14 cellular contexts compared by ENCODE assay signal in genomic region chr14:92676031-92676430, GRCh38.
A peak's percentile ranks its signal among the peaks of the same experiment; 100 is the strongest.
DNase-seq lines count a peak whose midpoint lies in the region; ATAC-seq and TF ChIP-seq lines count a peak whose summit lies in the region.
"Had no signal": no experiment of that assay in that cellular context is flagged by ENCODE, and none has a peak within 500 bp of the region (broad histone marks: within the 10 kb centered on the region; RNA-seq: fewer than 3 reads in every experiment).

No MANE protein-coding gene starts in this region.

- no peak for ATAC-seq in activated CD8-positive, alpha-beta T cell treated with anti-CD3 and anti-CD28 coated beads for 36 hours
- no peak for ATAC-seq in GM19324 (IDR thresholded peaks at IDR 0.05; ENCODE audit: low FRiP score, unreplicated experiment)

- H3K27me3 Mint-ChIP-seq in CD14-positive monocyte (ENCODE audit: low read depth in 3 of 3) (peaks cover 0 to 2% (median 0%) of the 10 kb centered on the region in 3 donors), glutamatergic neuron (ENCODE audit: unreplicated experiment) (peaks cover 2% of the 10 kb centered on the region)
- no peaks in the 10 kb centered on the region for H3K27me3 Mint-ChIP-seq in activated CD8-positive, alpha-beta T cell treated with anti-CD3 and anti-CD28 coated beads for 36 hours

- H3K4me3 Mint-ChIP-seq in CD14-positive monocyte (peak overlapping the region; percentile 61 to 67), glutamatergic neuron (ENCODE audit: unreplicated experiment) (no peak overlapping the region)
- peak overlapping the region; percentile 24 for H3K4me3 Mint-ChIP-seq in activated CD8-positive, alpha-beta T cell treated with anti-CD3 and anti-CD28 coated beads for 36 hours

- H3K27ac ChIP-seq in adrenal gland: peak overlapping the region in 1 of 5 donors; percentile 3
- H3K27ac ChIP-seq: C4-2B, parathyroid adenoma, thoracic aorta had no signal

- no peaks in the 10 kb centered on the region for H3K4me1 ChIP-seq in adrenal gland (replicated peaks in 1 of 2)
- H3K4me1 ChIP-seq: parathyroid adenoma had no signal

- H3K27ac Mint-ChIP-seq in CD14-positive monocyte (peak overlapping the region; percentile 87 to 97 (median 95)), glutamatergic neuron (ENCODE audit: unreplicated experiment) (no peak overlapping the region)
- H3K27ac Mint-ChIP-seq in activated CD8-positive, alpha-beta T cell treated with anti-CD3 and anti-CD28 coated beads for 36 hours: peak overlapping the region; percentile 86

- DNase-seq in CD14-positive monocyte (ENCODE audit: low spot score) (peak; percentile 85), GM13977 (ENCODE audit: low spot score) (no peak), medulla oblongata (ENCODE audit: extremely low spot score) (peak; percentile 43), glutamatergic neuron (no peak), adrenal gland (no peak), NCI-H748 (lab: John Stamatoyannopoulos, UW; ENCODE audit: unreplicated experiment) (no peak)
- DNase-seq in activated CD8-positive, alpha-beta T cell treated with anti-CD3 and anti-CD28 coated beads for 36 hours: peak; percentile 48
- DNase-seq: activated CD8-positive, alpha-beta memory T cell treated with anti-CD3 and anti-CD28 coated beads, Interleukin-2, amount 50 U/mL, for 48 hours; NCI-H1092 treated with DMSO at 0.1 percent for 48 hours; NCI-H526 had no signal

- in situ Hi-C loops in GM13977 (cut with MboI; ENCODE audit: low pct_unique_long_range_greater_than_20kb, low sequenced_read_pairs, unreplicated experiment): loop anchor here (25.0 kb wide), 1 partner anchor 539 kb away; no protein-coding TSS in a partner anchor

- no peak for TF ChIP-seq POLR2A in adrenal gland (IDR thresholded peaks at IDR 0.05)

- H3K4me1 Mint-ChIP-seq in CD14-positive monocyte (peaks cover 55% of the 10 kb centered on the region), glutamatergic neuron (ENCODE audit: low read depth, unreplicated experiment) (no peaks in the 10 kb centered on the region)
- peaks cover 77% of the 10 kb centered on the region for H3K4me1 Mint-ChIP-seq in activated CD8-positive, alpha-beta T cell treated with anti-CD3 and anti-CD28 coated beads for 36 hours (ENCODE audit: low read depth)

- peaks cover 6 to 14% (median 9%) of the 10 kb centered on the region in 7 donors for H3K9me3 Mint-ChIP-seq in CD14-positive monocyte
- peaks cover 2% of the 10 kb centered on the region for H3K9me3 Mint-ChIP-seq in activated CD8-positive, alpha-beta T cell treated with anti-CD3 and anti-CD28 coated beads for 36 hours
- no peaks in the 10 kb centered on the region for H3K9me3 Mint-ChIP-seq in glutamatergic neuron (ENCODE audit: unreplicated experiment)

- POLR2A ChIA-PET in activated CD8-positive, alpha-beta T cell treated with anti-CD3 and anti-CD28 coated beads for 36 hours (lab: Charles Lee): interaction anchor here (1.1 to 1.3 kb wide), 3 partner anchors 10 to 20 kb away, joined by 4 to 5 read pairs (median 4); no protein-coding TSS in a partner anchor

- intact Hi-C loops in CD14-positive monocyte (cut with micrococcal nuclease) (loop anchor here in 1 of 2 donors (5.0 kb wide), 1 partner anchor 64 kb away; no protein-coding TSS in a partner anchor), adrenal gland (cut with DNase I) (no loop called here)
- intact Hi-C loops in activated CD8-positive, alpha-beta T cell treated with anti-CD3 and anti-CD28 coated beads for 36 hours (cut with micrococcal nuclease): loop anchor here (2.0 to 5.0 kb wide), 3 partner anchors 74 to 145 kb away; no protein-coding TSS in a partner anchor

- peaks cover 0 to 10% of the 10 kb centered on the region in 2 donors for H3K36me3 ChIP-seq in adrenal gland (replicated peaks in 1 of 2)

- H3K4me3 ChIP-seq in adrenal gland: no peak overlapping the region
- H3K4me3 ChIP-seq: thoracic aorta had no signal

- peak; percentile 31 for TF ChIP-seq CTCF in CD14-positive monocyte (IDR thresholded peaks at IDR 0.05)
- TF ChIP-seq CTCF in GM13977 (IDR thresholded peaks at IDR 0.05; ENCODE audit: extremely low read depth, insufficient read depth, missing control alignments): peak; percentile 30
- TF ChIP-seq CTCF in activated CD8-positive, alpha-beta T cell treated with anti-CD3 and anti-CD28 coated beads for 36 hours (IDR thresholded peaks at IDR 0.05): no peak
- TF ChIP-seq CTCF in glutamatergic neuron (IDR thresholded peaks at IDR 0.05; ENCODE audit: partially characterized antibody, unreplicated experiment): no peak
- TF ChIP-seq CTCF in adrenal gland (IDR thresholded peaks at IDR 0.05): no peak

- H3K36me3 Mint-ChIP-seq in CD14-positive monocyte (peaks cover 81 to 97% of the 10 kb centered on the region in 2 donors), glutamatergic neuron (ENCODE audit: unreplicated experiment) (no peaks in the 10 kb centered on the region)
- H3K36me3 Mint-ChIP-seq in activated CD8-positive, alpha-beta T cell treated with anti-CD3 and anti-CD28 coated beads for 36 hours (ENCODE audit: low read depth): peaks cover 82% of the 10 kb centered on the region

- no peaks in the 10 kb centered on the region for H3K27me3 ChIP-seq in adrenal gland

- no peaks in the 10 kb centered on the region for H3K9me3 ChIP-seq in adrenal gland (replicated peaks in 1 of 3)
- H3K9me3 ChIP-seq: thoracic aorta had no signal

- CTCF ChIA-PET in activated CD8-positive, alpha-beta T cell treated with anti-CD3 and anti-CD28 coated beads for 36 hours (lab: Charles Lee): interaction anchor here (0.6 to 1.9 kb wide), 3 partner anchors 10 to 23 kb away, joined by 3 to 8 read pairs (median 4); no protein-coding TSS in a partner anchor

- 58 to 73% (median 72%) methylated on average over 7 of the region's 7 CpGs for WGBS in adrenal gland, 4 donors

Comparison
In these comparisons a context has a peak if more than half of its experiments do, and no peak if none do; other contexts are left out.
1. DNase-seq: peak in CD14-positive monocyte (single experiment), activated CD8-positive, alpha-beta T cell treated with anti-CD3 and anti-CD28 coated beads for 36 hours (single experiment) and medulla oblongata (single experiment); none in GM13977 (single experiment), glutamatergic neuron (single experiment), adrenal gland (0 of 7) and NCI-H748 (single experiment).
2. CTCF ChIP-seq: peak in CD14-positive monocyte (single experiment) and GM13977 (single experiment); none in activated CD8-positive, alpha-beta T cell treated with anti-CD3 and anti-CD28 coated beads for 36 hours (single experiment), glutamatergic neuron (single experiment) and adrenal gland (0 of 6).